ENCODE assay signal across 7 cellular contexts in genomic region chr4:119627267-119628190, GRCh38. TPM values are rescaled to one million over a fixed set of nuclear protein-coding genes. Genes with fewer than 3 reads are reported as not detected.
DNase-seq lines count a peak whose midpoint lies in the region; TF ChIP-seq lines count a peak whose summit lies in the region.

No MANE protein-coding gene starts in this region.

- peaks cover 5% of the 10 kb centered on the region; the same call in 1 of the 2 replicates for H3K27me3 ChIP-seq in H7 (ENCODE audit: control insufficient read depth, insufficient read depth, low read length)

- no peaks in the 10 kb centered on the region for H3K36me3 ChIP-seq in H7 (replicated peaks; ENCODE audit: control insufficient read depth, insufficient read depth, low read length)

- no peaks in the 10 kb centered on the region for H3K36me3 Mint-ChIP-seq in chondrocyte (ENCODE audit: low read depth)

- peak overlapping the region; percentile 93 for H3K4me3 Mint-ChIP-seq in chondrocyte (ENCODE audit: unreplicated experiment)

- DNase-seq in H7, result peak; percentile 89
- peak; percentile 76 for DNase-seq in M059J (ENCODE audit: low read depth)
- DNase-seq in activated CD4-positive, CD25-positive, alpha-beta regulatory T cell treated with anti-CD3 and anti-CD28 coated beads, Interleukin-2, amount 50 U/mL, for 72 hours, result peak; percentile 66
- peak; percentile 87 for DNase-seq in chondrocyte (ENCODE audit: low spot score)
- peak; percentile 19 for DNase-seq in kidney glomerular epithelial cell (lab: John Stamatoyannopoulos, UW)
- DNase-seq in stimulated activated CD4-positive, alpha-beta T cell treated with anti-CD3 and anti-CD28 coated beads, Interleukin-1b, Interleukin-23, amount 100 ng/mL, for 4 hours (ENCODE audit: low read depth in 2 of 2), result peak; percentile 34 to 61

- no peaks in the 10 kb centered on the region for H3K27me3 Mint-ChIP-seq in chondrocyte (ENCODE audit: low read depth)

- peaks cover 35% of the 10 kb centered on the region for H3K4me1 Mint-ChIP-seq in chondrocyte (ENCODE audit: low read depth)

- no peaks in the 10 kb centered on the region for H3K9me3 Mint-ChIP-seq in chondrocyte (ENCODE audit: low read depth)

- peak overlapping the region; percentile 96 for H3K27ac Mint-ChIP-seq in chondrocyte (ENCODE audit: unreplicated experiment)

- peak overlapping the region; percentile 88 for H3K4me3 ChIP-seq in H7 (ENCODE audit: insufficient read depth, low read depth, low read length)

- TF ChIP-seq CTCF in GM12872 (IDR thresholded peaks at IDR 0.05; ENCODE audit: insufficient read depth, low read depth, low read length), result peak; percentile 56; the same call in 1 of the 3 replicates
- TF ChIP-seq CTCF in chondrocyte (IDR thresholded peaks at IDR 0.05), result peak; percentile 77

RNA-seq across cellular contexts. Expression of gene PDE5A, which starts 1.1 kb away (rescaled TPM):
- total RNA-seq in H7 (2014; rRNA removed; shearing (Covaris generic)), result 17.2 and 24.4 TPM in 2 replicates
- total RNA-seq in M059J (2014; rRNA removed; shearing (Covaris generic)), result 42.0 and 51.5 TPM in 2 replicates
- total RNA-seq in chondrocyte, result 7.0 to 21.8 TPM (median 17.0 TPM) in 3 replicates

Comparison
In these comparisons a context has a peak if more than half of its experiments do, and no peak if none do; other contexts are left out.
1. Peak in every context shown above with its lines: DNase-seq and H3K4me3 ChIP-seq.
2. DNase-seq: peak in every context shown above with its lines; median percentile 89 in H7; 87 in chondrocyte; 76 in M059J; 66 in activated CD4-positive, CD25-positive, alpha-beta regulatory T cell treated with anti-CD3 and anti-CD28 coated beads, Interleukin-2, amount 50 U/mL, for 72 hours; 48 in stimulated activated CD4-positive, alpha-beta T cell treated with anti-CD3 and anti-CD28 coated beads, Interleukin-1b, Interleukin-23, amount 100 ng/mL, for 4 hours; 19 in kidney glomerular epithelial cell.